Comparison of ENCODE assay signal across 8 cellular contexts in genomic region chr2:238462782-238463396, GRCh38. TPM values are rescaled to one million over a fixed set of nuclear protein-coding genes. Genes with fewer than 3 reads are reported as not detected.
A peak's percentile ranks its signal among the peaks of the same experiment; 100 is the strongest.
DNase-seq lines count a peak whose midpoint lies in the region; ATAC-seq and TF ChIP-seq lines count a peak whose summit lies in the region.

No MANE protein-coding gene starts in this region.

- H3K79me2 ChIP-seq in DND-41 (ENCODE audit: insufficient read depth, low read length) = no peaks in the 10 kb centered on the region
- no peaks in the 10 kb centered on the region for H3K79me2 ChIP-seq in mammary epithelial cell (ENCODE audit: insufficient read depth, low read length)

- dilution Hi-C loops in mammary epithelial cell (cut with HindIII; ENCODE audit: low sequenced_read_pairs) = no loop called here

- in situ Hi-C loops in mammary epithelial cell (cut with MboI; ENCODE audit: low sequenced_read_pairs in 2 of 2) = loop anchor here in 1 of 2 donors (5.0 kb wide), 1 partner anchor 101 kb away; no protein-coding TSS in a partner anchor

- H3K9ac ChIP-seq in DND-41 (ENCODE audit: low read depth, low read length) (no peak overlapping the region), mammary epithelial cell (ENCODE audit: insufficient read depth, low read length) (no peak overlapping the region)

- H3K4me1 ChIP-seq in DND-41 (ENCODE audit: insufficient read depth, low read length) (no peaks in the 10 kb centered on the region), mammary epithelial cell (ENCODE audit: insufficient read depth, low read length) (peaks cover 16% of the 10 kb centered on the region), lower lobe of right lung (no peaks in the 10 kb centered on the region)

- H3K27me3 ChIP-seq in DND-41 (ENCODE audit: insufficient read depth, low read length, poor library complexity) = no peaks in the 10 kb centered on the region
- H3K27me3 ChIP-seq in mammary epithelial cell (ENCODE audit: insufficient read depth, low read length) = no peaks in the 10 kb centered on the region
- H3K27me3 ChIP-seq in lower lobe of right lung (ENCODE audit: low read depth) = no peaks in the 10 kb centered on the region

- no TSS peak for BruUV-seq in mammary epithelial cell (replicated peaks; lab: Mats Ljungman, UMichigan)

- no peak overlapping the region for H2AFZ ChIP-seq in DND-41 (ENCODE audit: low read depth, low read length)
- no peak overlapping the region for H2AFZ ChIP-seq in mammary epithelial cell (ENCODE audit: low read depth, low read length)

- no peak overlapping the region for H3K27ac ChIP-seq in DND-41 (ENCODE audit: low read length)
- no peak overlapping the region for H3K27ac ChIP-seq in mammary epithelial cell (ENCODE audit: insufficient read depth, low read depth, low read length)
- H3K27ac ChIP-seq in lower lobe of right lung = no peak overlapping the region

- intact Hi-C loops in mammary epithelial cell (cut with micrococcal nuclease) (loop anchor here (1.0 to 5.0 kb wide), 4 partner anchors 93 to 324 kb away; no protein-coding TSS in a partner anchor), lower lobe of right lung (cut with DNase I) (no loop called here), lower leg skin (cut with DNase I; ENCODE audit: low total_unique reads) (no loop called here)

- H3K4me2 ChIP-seq in DND-41 (ENCODE audit: insufficient read depth, low read length) (no peak overlapping the region), mammary epithelial cell (ENCODE audit: insufficient read depth, low read depth, low read length) (no peak overlapping the region)

- ATAC-seq in DND-41 (ENCODE audit: insufficient read depth, low read depth) (peak; percentile 91), lower lobe of right lung (peak; percentile 54 to 81), HG02973 (IDR thresholded peaks at IDR 0.05; ENCODE audit: unreplicated experiment) (no peak), GM21528 (IDR thresholded peaks at IDR 0.05; ENCODE audit: low FRiP score, unreplicated experiment) (no peak)

- WGBS in mammary epithelial cell (ENCODE audit: low coverage, missing lambda C conversion rate) = 50% methylated on average over 2 of the region's 2 CpGs
- WGBS in lower leg skin, 2 donors = 71 to 79% methylated on average over 2 of the region's 2 CpGs

- CTCF ChIA-PET in HEK293T (lab: Yijun Ruan, JAX) (no interaction called here), mammary epithelial cell (lab: Charles Lee; ENCODE audit: low non-redundant PET) (no interaction called here)

- H3K36me3 ChIP-seq in DND-41 (ENCODE audit: insufficient read depth, low read length) (no peaks in the 10 kb centered on the region), mammary epithelial cell (ENCODE audit: insufficient read depth, low read length) (no peaks in the 10 kb centered on the region), lower lobe of right lung (no peaks in the 10 kb centered on the region)

- H4K20me1 ChIP-seq in DND-41 (ENCODE audit: insufficient read depth, low read length) = no peaks in the 10 kb centered on the region
- no peaks in the 10 kb centered on the region for H4K20me1 ChIP-seq in mammary epithelial cell (ENCODE audit: insufficient read depth, low read length)

- H3K4me3 ChIP-seq in DND-41 (ENCODE audit: low read depth in 1 of 2, low read length in 2 of 2) (no peak overlapping the region), mammary epithelial cell (replicated peaks in 1 of 3; ENCODE audit: insufficient read depth in 1 of 3, low read depth in 2 of 3, low read length in 3 of 3) (no peak overlapping the region), lower lobe of right lung (no peak overlapping the region), lower leg skin (ENCODE audit: low read depth, poor library complexity, severe bottlenecking) (no peak overlapping the region)

- POLR2A ChIA-PET in HEK293T (lab: Yijun Ruan, JAX) = no interaction called here

- TF ChIP-seq CTCF in DND-41 (IDR thresholded peaks at IDR 0.05; ENCODE audit: borderline replicate concordance, extremely low read depth, low read length, poor library complexity, severe bottlenecking) (peak; percentile 86), mammary epithelial cell (conservative IDR thresholded peaks at IDR 0.05 in 1 of 2, IDR thresholded peaks at IDR 0.05 in 1 of 2; ENCODE audit: extremely low read depth in 1 of 2, insufficient read depth in 1 of 2, low read depth in 1 of 2, low read length in 2 of 2) (peak; percentile 73), lower lobe of right lung (IDR thresholded peaks at IDR 0.05) (peak; percentile 77), lower leg skin (IDR thresholded peaks at IDR 0.05) (peak in 1 of 3 donors; percentile 72)

- DNase-seq in DND-41 (no peak), HEK293T (ENCODE audit: extremely low spot score) (peak; percentile 39), NCI-H748 treated with DMSO at 0.1 percent for 48 hours (lab: John Stamatoyannopoulos, UW) (peak; percentile 39), mammary epithelial cell (peak; percentile 61), lower lobe of right lung (no peak), lower leg skin (ENCODE audit: low spot score in 2 of 2) (no peak)

- TF ChIP-seq POLR2A in lower leg skin (IDR thresholded peaks at IDR 0.05) = no peak

- H3K9me3 ChIP-seq in DND-41 (ENCODE audit: insufficient read depth, low read length, severe bottlenecking) (no peaks in the 10 kb centered on the region), mammary epithelial cell (replicated peaks; ENCODE audit: insufficient read depth, low read length) (no peaks in the 10 kb centered on the region), lower lobe of right lung (no peaks in the 10 kb centered on the region)

TF ChIP-seq in HEK293T, 16 proteins besides CTCF, POLR2A, EP300 and RAD21:
- TF ChIP-seq FOXA1 (IDR thresholded peaks at IDR 0.05) (no peak), ZNF384 (IDR thresholded peaks at IDR 0.05) (no peak), L3MBTL2 (conservative IDR thresholded peaks at IDR 0.05) (no peak), ARNT (IDR thresholded peaks at IDR 0.05) (no peak)
- TF ChIP-seq, protein P1, sequence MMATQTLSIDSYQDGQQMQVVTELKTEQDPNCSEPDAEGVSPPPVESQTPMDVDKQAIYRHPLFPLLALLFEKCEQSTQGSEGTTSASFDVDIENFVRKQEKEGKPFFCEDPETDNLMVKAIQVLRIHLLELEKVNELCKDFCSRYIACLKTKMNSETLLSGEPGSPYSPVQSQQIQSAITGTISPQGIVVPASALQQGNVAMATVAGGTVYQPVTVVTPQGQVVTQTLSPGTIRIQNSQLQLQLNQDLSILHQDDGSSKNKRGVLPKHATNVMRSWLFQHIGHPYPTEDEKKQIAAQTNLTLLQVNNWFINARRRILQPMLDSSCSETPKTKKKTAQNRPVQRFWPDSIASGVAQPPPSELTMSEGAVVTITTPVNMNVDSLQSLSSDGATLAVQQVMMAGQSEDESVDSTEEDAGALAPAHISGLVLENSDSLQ (IDR thresholded peaks at IDR 0.05) = no peak
TF ChIP-seq in HEK293T: peak in this region for 0.

RNA-seq across cellular contexts. Expression of gene ASB1, which starts 36.2 kb away (rescaled TPM):
- total RNA-seq in mammary epithelial cell = 10 to 100 TPM; 26.8 to 49.5 TPM
- polyA plus RNA-seq in mammary epithelial cell = 31.6 TPM
- polyA minus RNA-seq in mammary epithelial cell = 109 TPM
- 20.7 TPM for total RNA-seq in lower lobe of right lung
- 10 to 100 TPM; 16.6 to 32.9 (median 21.0) TPM for total RNA-seq in lower leg skin

Comparison
In these comparisons a context has a peak if more than half of its experiments do, and no peak if none do; other contexts are left out.
1. ATAC-seq: peak in DND-41 (single experiment) and lower lobe of right lung (2 of 2); none in HG02973 (single experiment) and GM21528 (single experiment).
2. DNase-seq: peak in HEK293T (single experiment), NCI-H748 treated with DMSO at 0.1 percent for 48 hours (single experiment) and mammary epithelial cell (single experiment); none in DND-41 (single experiment), lower lobe of right lung (single experiment) and lower leg skin (0 of 2).